1 cellular context compared by ENCODE assay signal in genomic region chr1:204623365-204623893, GRCh38.
TF ChIP-seq lines count a peak whose summit lies in the region.

No MANE protein-coding gene starts in this region.

TF ChIP-seq in K562, 482 proteins besides CTCF, POLR2A, EP300 and RAD21 (continued from another document and continues in another):
- TF ChIP-seq TSHZ1 (CRISPR knock-in tag; IDR thresholded peaks at IDR 0.05) (no peak), THAP12 (CRISPR knock-in tag; IDR thresholded peaks at IDR 0.05) (no peak), ZBTB17 (CRISPR knock-in tag; IDR thresholded peaks at IDR 0.05) (no peak), KDM1A (IDR thresholded peaks at IDR 0.05) (peak; percentile 61 to 62; a peak in 3 of 4 replicates), ETS2 (tag; IDR thresholded peaks at IDR 0.05; ENCODE audit: borderline replicate concordance, poor library complexity, severe bottlenecking) (no peak), USF1 (CRISPR knock-in tag; IDR thresholded peaks at IDR 0.05) (peak; percentile 78), ELF2 (CRISPR knock-in tag; IDR thresholded peaks at IDR 0.05) (no peak), ZNF518B (CRISPR knock-in tag; IDR thresholded peaks at IDR 0.05) (no peak), BACH1 (tag; IDR thresholded peaks at IDR 0.05) (no peak), LCOR (CRISPR knock-in tag; IDR thresholded peaks at IDR 0.05) (no peak), ZNF584 (CRISPR knock-in tag; IDR thresholded peaks at IDR 0.05; ENCODE audit: low read depth) (no peak), ZNF507 (tag; conservative IDR thresholded peaks at IDR 0.05) (no peak), NFXL1 (CRISPR knock-in tag; IDR thresholded peaks at IDR 0.05) (no peak), ARID3A (IDR thresholded peaks at IDR 0.05; ENCODE audit: borderline replicate concordance, low read depth, low read length) (no peak), RUNX1 (IDR thresholded peaks at IDR 0.05; ENCODE audit: low read depth) (no peak), CREB3 (tag; conservative IDR thresholded peaks at IDR 0.05; ENCODE audit: low read depth) (no peak), TAF9B (IDR thresholded peaks at IDR 0.05; ENCODE audit: partially characterized antibody) (no peak), BMI1 (IDR thresholded peaks at IDR 0.05; ENCODE audit: low read length) (no peak), SREBF2 (CRISPR knock-in tag; IDR thresholded peaks at IDR 0.05) (no peak), DLX4 (CRISPR knock-in tag; IDR thresholded peaks at IDR 0.05) (no peak), ZNF75A (CRISPR knock-in tag; IDR thresholded peaks at IDR 0.05) (no peak), PHB (CRISPR knock-in tag; IDR thresholded peaks at IDR 0.05) (no peak), NR3C1 (CRISPR knock-in tag; IDR thresholded peaks at IDR 0.05) (no peak), ZNF146 (CRISPR knock-in tag; IDR thresholded peaks at IDR 0.05; ENCODE audit: unreplicated experiment) (no peak), SRF (CRISPR knock-in tag; IDR thresholded peaks at IDR 0.05) (no peak; a peak in 1 of 4 replicates), MECOM (CRISPR knock-in tag; IDR thresholded peaks at IDR 0.05) (no peak), KDM4B (IDR thresholded peaks at IDR 0.05; ENCODE audit: borderline replicate concordance in 2 of 2, low read depth in 1 of 2) (no peak), PCBP1 (IDR thresholded peaks at IDR 0.05; ENCODE audit: low read depth, low read length, poor library complexity, severe bottlenecking) (no peak), REST (CRISPR knock-in tag; IDR thresholded peaks at IDR 0.05; ENCODE audit: low read depth) (no peak), SIX5 (IDR thresholded peaks at IDR 0.05; ENCODE audit: borderline replicate concordance in 1 of 2, insufficient read depth in 1 of 2, low read depth in 1 of 2, low read length in 2 of 2) (no peak), E2F3 (CRISPR knock-in tag; IDR thresholded peaks at IDR 0.05) (no peak), BCLAF1 (IDR thresholded peaks at IDR 0.05; ENCODE audit: borderline replicate concordance in 1 of 2, control insufficient read depth in 1 of 2, low read depth in 2 of 2, low read length in 1 of 2) (no peak)
